In genomic region chr4:76435689-76436176, GRCh38 we compare ENCODE assay signal across 12 cellular contexts. TPM values are rescaled to one million over a fixed set of nuclear protein-coding genes. Genes with fewer than 3 reads are reported as not detected.
DNase-seq lines count a peak whose midpoint lies in the region; ATAC-seq, FAIRE-seq and TF ChIP-seq lines count a peak whose summit lies in the region.
"Had no signal": no experiment of that assay in that cellular context is flagged by ENCODE, and none has a peak within 500 bp of the region (broad histone marks: within the 10 kb centered on the region; RNA-seq: fewer than 3 reads in every experiment).

No MANE protein-coding gene starts in this region.

- H3K27ac Mint-ChIP-seq in nephron, result peak overlapping the region; percentile 54 to 86 (median 76)

- no peak for TF ChIP-seq POLR2A in GM12892 (IDR thresholded peaks at IDR 0.05; ENCODE audit: low read depth, low read length)

- ATAC-seq in Right ventricle myocardium inferior (peak; percentile 46), left cardiac atrium (no peak), HG03521 (IDR thresholded peaks at IDR 0.05; ENCODE audit: unreplicated experiment) (no peak)

- H3K27me3 Mint-ChIP-seq in nephron (ENCODE audit: low read depth), result peaks cover 5% of the 10 kb centered on the region

- no peaks in the 10 kb centered on the region for H3K9me3 Mint-ChIP-seq in nephron

- H3K4me1 Mint-ChIP-seq in nephron, result peaks cover 15% of the 10 kb centered on the region

- in situ Hi-C loops in ACHN (cut with HindIII; ENCODE audit: low pct_ligation_motif_present, low pct_unique_long_range_greater_than_20kb, low sequenced_read_pairs), result no loop called here

- H3K36me3 Mint-ChIP-seq in nephron (ENCODE audit: low read depth), result no peaks in the 10 kb centered on the region

- peak overlapping the region; percentile 22 to 43 for H3K4me3 ChIP-seq in foreskin fibroblast (ENCODE audit: low read depth in 1 of 2, low read length in 2 of 2)

- peak overlapping the region; percentile 73 to 83 (median 83) for H3K4me3 Mint-ChIP-seq in nephron

- TF ChIP-seq CTCF in foreskin fibroblast (IDR thresholded peaks at IDR 0.05; ENCODE audit: low read depth, low read length) (no peak), nephron (IDR thresholded peaks at IDR 0.05; ENCODE audit: unreplicated experiment in 3 of 3) (no peak)

- intact Hi-C loops in Right ventricle myocardium inferior (cut with DNase I) (no loop called here), left cardiac atrium (cut with DNase I) (loop anchor here in 1 of 2 donors (10.0 kb wide), 1 partner anchor 69 kb away; no protein-coding TSS in a partner anchor)

- DNase-seq in Right ventricle myocardium inferior (ENCODE audit: missing footprints) (no peak), left cardiac atrium (no peak), foreskin fibroblast (no peak), RPMI8226 (no peak), ACHN (no peak), GM12892 (ENCODE audit: insufficient read length) (no peak)
- DNase-seq: NCI-H2029 treated with DMSO at 0.1 percent for 48 hours; stimulated activated naive CD4-positive, alpha-beta T cell treated with Interleukin-2 at 50 U/mL for 16 hours had no signal

- FAIRE-seq in GM12892 (lab: Jason Lieb, UNC), result no peak

RNA-seq across cellular contexts. Expression of gene SHROOM3, which starts 0.7 kb away (rescaled TPM):
- total RNA-seq in Right ventricle myocardium inferior (15.2 TPM), left cardiac atrium (10 to 100 TPM in 1 of 2 donors, 1 to 10 TPM in 1; 6.0 to 10.0 TPM)
- polyA plus RNA-seq in GM12892 (2012; ENCODE audit: missing spikeins), result 0.66 TPM

RNA-seq across cellular contexts. Expression of gene CCDC158, which starts 14.8 kb away (rescaled TPM):
- 0.16 TPM for total RNA-seq in Right ventricle myocardium inferior
- under 1 TPM; 0.62 to 0.68 TPM for total RNA-seq in left cardiac atrium
- not detected for polyA plus RNA-seq in GM12892 (2012; ENCODE audit: missing spikeins)
- total RNA-seq: lung microvascular endothelial cell, RPMI7951 had no signal
